ENCODE assay signal across 19 cellular contexts in genomic region chr9:36325081-36325828, GRCh38.
A peak's percentile ranks its signal among the peaks of the same experiment; 100 is the strongest.
DNase-seq lines count a peak whose midpoint lies in the region; ATAC-seq and TF ChIP-seq lines count a peak whose summit lies in the region.
"Had no signal": no experiment of that assay in that cellular context is flagged by ENCODE, and none has a peak within 500 bp of the region (broad histone marks: within the 10 kb centered on the region; RNA-seq: fewer than 3 reads in every experiment).

No MANE protein-coding gene starts in this region.

- peak; percentile 40 for DNase-seq in CD1c-positive myeloid dendritic cell (ENCODE audit: extremely low spot score)
- no peak for DNase-seq in Panc1 (ENCODE audit: low read depth, low spot score)
- DNase-seq in left ventricle myocardium inferior: peak; percentile 24
- DNase-seq in posterior vena cava (ENCODE audit: low spot score): peak; percentile 89
- no peak for DNase-seq in cerebellar nuclear complex (lab: John Stamatoyannopoulos, UW)
- DNase-seq in NCI-H1417 treated with DMSO at 0.1 percent for 48 hours (lab: John Stamatoyannopoulos, UW): no peak
- DNase-seq in NCI-H2081 treated with DMSO at 0.1 percent for 48 hours (lab: John Stamatoyannopoulos, UW): no peak
- DNase-seq: ACHN; activated CD4-positive, alpha-beta T cell treated with anti-CD3 and anti-CD28 coated beads, Interleukin-2, amount 50 U/mL, for 48 hours; activated naive CD4-positive, alpha-beta T cell treated with anti-CD3 and anti-CD28 coated beads, Interleukin-2, amount 50 U/mL, for 16 hours; activated T-cell treated with anti-CD3 and anti-CD28 coated beads, Interleukin-2, amount 50 U/mL, for 1 hour; DMS53; NCI-H1048; NCI-H2107; NCI-H510A; stimulated activated CD4-positive, alpha-beta T cell treated with anti-CD3 and anti-CD28 coated beads, Interleukin-2, amount 100 ng/mL, for 48 hours had no signal

- H3K36me3 ChIP-seq in Panc1 (ENCODE audit: control insufficient read depth, insufficient read depth, low read length) (no peaks in the 10 kb centered on the region), left ventricle myocardium inferior (no peaks in the 10 kb centered on the region)
- H3K36me3 ChIP-seq: HAP-1 had no signal

- H3K4me1 ChIP-seq in Panc1 (ENCODE audit: control insufficient read depth, insufficient read depth, low read length) (peaks cover 13% of the 10 kb centered on the region), left ventricle myocardium inferior (peaks cover 3% of the 10 kb centered on the region)
- H3K4me1 ChIP-seq: HAP-1 had no signal

- CTCF ChIA-PET in Panc1 (lab: Charles Lee): no interaction called here

- no peaks in the 10 kb centered on the region for H3K9me3 ChIP-seq in Panc1 (ENCODE audit: control insufficient read depth, insufficient read depth, low read depth, low read length)
- peaks cover 4% of the 10 kb centered on the region for H3K9me3 ChIP-seq in left ventricle myocardium inferior (replicated peaks)
- H3K9me3 ChIP-seq: HAP-1 had no signal

- no peak overlapping the region for H3K4me3 ChIP-seq in Panc1 (ENCODE audit: low read depth in 2 of 2, low read length in 2 of 2)
- H3K4me3 ChIP-seq in left ventricle myocardium inferior: no peak overlapping the region
- H3K4me3 ChIP-seq: HAP-1 had no signal

- POLR2A ChIA-PET in Panc1 (lab: Charles Lee): interaction anchor here (1.0 kb wide), 1 partner anchor 35 kb away, joined by 3 read pairs; no protein-coding TSS in a partner anchor

- peak overlapping the region; percentile 63 for H3K27ac ChIP-seq in Panc1 (ENCODE audit: low read length)
- no peak overlapping the region for H3K27ac ChIP-seq in left ventricle myocardium inferior (replicated peaks)
- H3K27ac ChIP-seq: VCaP had no signal

- no peaks in the 10 kb centered on the region for H3K27me3 ChIP-seq in Panc1 (ENCODE audit: control insufficient read depth, insufficient read depth, low read length)
- no peaks in the 10 kb centered on the region for H3K27me3 ChIP-seq in left ventricle myocardium inferior (ENCODE audit: low read depth)

- TF ChIP-seq CTCF in Panc1 (IDR thresholded peaks at IDR 0.05) (no peak), left ventricle myocardium inferior (IDR thresholded peaks at IDR 0.05; ENCODE audit: borderline replicate concordance) (no peak)

- ATAC-seq in Panc1: no peak
- ATAC-seq in HG02763 (IDR thresholded peaks at IDR 0.05; ENCODE audit: unreplicated experiment): no peak

- BruUV-seq in Panc1 (replicated peaks; lab: Mats Ljungman, UMichigan): no TSS peak

- intact Hi-C loops in Panc1 (cut with micrococcal nuclease; ENCODE audit: unreplicated experiment) (loop anchor here (10.0 kb wide), 1 partner anchor 220 kb away; no protein-coding TSS in a partner anchor), left ventricle myocardium inferior (cut with micrococcal nuclease) (loop anchor here (5.0 kb wide), 1 partner anchor 78 kb away; no protein-coding TSS in a partner anchor), posterior vena cava (cut with DNase I) (loop anchor here in 1 of 2 donors (10.0 kb wide), 2 partner anchors 80 to 120 kb away; no protein-coding TSS in a partner anchor)

- in situ Hi-C loops in Panc1 (cut with HindIII; ENCODE audit: low pct_unique_long_range_greater_than_20kb, low sequenced_read_pairs): no loop called here

Comparison
In these comparisons a context has a peak if more than half of its experiments do, and no peak if none do; other contexts are left out.
1. DNase-seq: peak in CD1c-positive myeloid dendritic cell (single experiment), left ventricle myocardium inferior (single experiment) and posterior vena cava (single experiment); none in Panc1 (single experiment), cerebellar nuclear complex (0 of 2), NCI-H1417 treated with DMSO at 0.1 percent for 48 hours (single experiment) and NCI-H2081 treated with DMSO at 0.1 percent for 48 hours (single experiment).